ENCODE assay signal across 10 cellular contexts in genomic region chr2:68385232-68385906, GRCh38. TPM values are rescaled to one million over a fixed set of nuclear protein-coding genes. Genes with fewer than 3 reads are reported as not detected.
A peak's percentile ranks its signal among the peaks of the same experiment; 100 is the strongest.
DNase-seq lines count a peak whose midpoint lies in the region; ATAC-seq and TF ChIP-seq lines count a peak whose summit lies in the region.
"Had no signal": no experiment of that assay in that cellular context is flagged by ENCODE, and none has a peak within 500 bp of the region (broad histone marks: within the 10 kb centered on the region; RNA-seq: fewer than 3 reads in every experiment).

No MANE protein-coding gene starts in this region.

- intact Hi-C loops in sigmoid colon (cut with DNase I), result no loop called here

- H3K4me3 ChIP-seq in GM12865 (ENCODE audit: low read depth, low read length), result no peak overlapping the region
- no peak overlapping the region for H3K4me3 ChIP-seq in sigmoid colon

- 40 to 56% methylated on average over 2 of the region's 2 CpGs for WGBS in sigmoid colon, 2 donors

- TF ChIP-seq CTCF in GM12865 (IDR thresholded peaks at IDR 0.05; ENCODE audit: insufficient read depth, low read depth, low read length, missing control alignments), result no peak
- TF ChIP-seq CTCF in GM13977 (IDR thresholded peaks at IDR 0.05; ENCODE audit: extremely low read depth, insufficient read depth, missing control alignments), result no peak
- TF ChIP-seq CTCF in sigmoid colon (IDR thresholded peaks at IDR 0.05), result no peak

- peaks cover 87% of the 10 kb centered on the region for H3K4me1 Mint-ChIP-seq in central memory CD8-positive, alpha-beta T cell

- peak; percentile 55 for ATAC-seq in GM21360 (IDR thresholded peaks at IDR 0.05; ENCODE audit: unreplicated experiment)
- ATAC-seq in HG03575 (IDR thresholded peaks at IDR 0.05; ENCODE audit: extremely low read depth, insufficient number of reproducible peaks, low FRiP score, unreplicated experiment), result peak; percentile 41
- peak; percentile 73 for ATAC-seq in central memory CD8-positive, alpha-beta T cell (replicated peaks; ENCODE audit: extremely low read depth, poor library complexity, severe bottlenecking)

- TF ChIP-seq EP300 in sigmoid colon (IDR thresholded peaks at IDR 0.05), result no peak

- no peaks in the 10 kb centered on the region for H3K27me3 Mint-ChIP-seq in central memory CD8-positive, alpha-beta T cell

- no peaks in the 10 kb centered on the region for H3K9me3 ChIP-seq in sigmoid colon

- H3K36me3 ChIP-seq in sigmoid colon, result no peaks in the 10 kb centered on the region

- no peak for TF ChIP-seq POLR2A in sigmoid colon (IDR thresholded peaks at IDR 0.05)

- no peaks in the 10 kb centered on the region for H3K27me3 ChIP-seq in sigmoid colon

- H3K4me3 Mint-ChIP-seq in central memory CD8-positive, alpha-beta T cell, result peak overlapping the region; percentile 47

- no peaks in the 10 kb centered on the region for H3K9me3 Mint-ChIP-seq in central memory CD8-positive, alpha-beta T cell

- H3K4me1 ChIP-seq in sigmoid colon, result no peaks in the 10 kb centered on the region

- DNase-seq in GM12865 (ENCODE audit: low read depth) (peak; percentile 86), GM13977 (ENCODE audit: low spot score) (no peak), NCI-H1694 (lab: John Stamatoyannopoulos, UW) (no peak), epidermal melanocyte (ENCODE audit: insufficient read length, low spot score) (no peak), sigmoid colon (no peak)
- peak in 1 of 2 donors; percentile 42 for DNase-seq in central memory CD8-positive, alpha-beta T cell (ENCODE audit: low spot score in 2 of 2)

- in situ Hi-C loops in GM13977 (cut with MboI; ENCODE audit: low pct_unique_long_range_greater_than_20kb, low sequenced_read_pairs, unreplicated experiment), result no loop called here

- H3K27ac Mint-ChIP-seq in central memory CD8-positive, alpha-beta T cell (ENCODE audit: low read depth), result peak overlapping the region; percentile 92

- H3K27ac ChIP-seq in sigmoid colon, result no peak overlapping the region
- H3K27ac ChIP-seq: HL-60 had no signal

- peaks cover 79% of the 10 kb centered on the region for H3K36me3 Mint-ChIP-seq in central memory CD8-positive, alpha-beta T cell (ENCODE audit: insufficient read depth)

RNA-seq across cellular contexts. Expression of gene PLEK, which starts 20.3 kb away (rescaled TPM):
- total RNA-seq in sigmoid colon, result 10 to 100 TPM in 2 of 4 donors, 1 to 10 TPM in 2; 5.8 to 15.2 (median 10.3) TPM
- 10 to 100 TPM; 12.5 to 16.8 (median 12.6) TPM for polyA plus RNA-seq in sigmoid colon
- total RNA-seq: myocyte had no signal
